In genomic region chr4:8874896-8875680, GRCh38 we compare ENCODE assay signal across 19 cellular contexts. TPM values are rescaled to one million over a fixed set of nuclear protein-coding genes. Genes with fewer than 3 reads are reported as not detected.
"Had no signal": no experiment of that assay in that cellular context is flagged by ENCODE, and none has a peak within 500 bp of the region (broad histone marks: within the 10 kb centered on the region; RNA-seq: fewer than 3 reads in every experiment).

No MANE protein-coding gene starts in this region.

- H3K4me3 Mint-ChIP-seq: activated CD8-positive, alpha-beta memory T cell treated with anti-CD3 and anti-CD28 coated beads, Interleukin-2, amount 10 ng/mL, durations not matched to agents 7 days and 5 days; mesothelial cell of epicardium; WTC11 had no signal

- H3K9me3 ChIP-seq: body of pancreas, gastroesophageal sphincter, stomach, thoracic aorta had no signal

- H3K27ac ChIP-seq: body of pancreas, coronary artery, gastroesophageal sphincter, stomach, thoracic aorta had no signal

- H3K9me3 Mint-ChIP-seq: mesothelial cell of epicardium, WTC11 had no signal

- ATAC-seq: activated CD8-positive, alpha-beta memory T cell treated with anti-CD3 and anti-CD28 coated beads, Interleukin-2, amount 10 ng/mL, durations not matched to agents 7 days and 5 days; body of pancreas; gastroesophageal sphincter; WTC11 had no signal

- H3K36me3 Mint-ChIP-seq: mesothelial cell of epicardium, WTC11 had no signal

- H3K36me3 ChIP-seq: gastroesophageal sphincter, stomach, thoracic aorta had no signal

- H3K4me3 ChIP-seq: body of pancreas, coronary artery, gastroesophageal sphincter, stomach, thoracic aorta had no signal

- DNase-seq: activated CD4-positive, alpha-beta T cell treated with anti-CD3 and anti-CD28 coated beads, Interleukin-2, amount 50 U/mL, for 1 hour; activated CD8-positive, alpha-beta memory T cell treated with anti-CD3 and anti-CD28 coated beads, Interleukin-2, amount 10 ng/mL, durations not matched to agents 7 days and 5 days; activated T-cell treated with anti-CD3 and anti-CD28 coated beads, Interleukin-2, amount 50 U/mL, for 48 hours; body of pancreas; central memory CD4-positive, alpha-beta T cell; effector CD8-positive, alpha-beta T cell; hippocampal formation; kidney glomerular epithelial cell; stimulated activated CD4-positive, alpha-beta T cell treated with anti-CD3 and anti-CD28 coated beads, Interleukin-15, amount 100 ng/mL, for 24 hours; stimulated activated CD4-positive, alpha-beta T cell treated with anti-CD3 and anti-CD28 coated beads, Interleukin-4, amount 100 ng/mL, for 24 hours; stomach had no signal

- H3K27ac Mint-ChIP-seq: activated CD8-positive, alpha-beta memory T cell treated with anti-CD3 and anti-CD28 coated beads, Interleukin-2, amount 10 ng/mL, durations not matched to agents 7 days and 5 days; mesothelial cell of epicardium; WTC11 had no signal

RNA-seq across cellular contexts. Expression of gene HMX1, which starts 3.4 kb away (rescaled TPM):
- total RNA-seq: activated CD8-positive, alpha-beta memory T cell treated with anti-CD3 and anti-CD28 coated beads, Interleukin-2, amount 10 ng/mL, durations not matched to agents 7 days and 5 days; body of pancreas; gastroesophageal sphincter; myocyte; skeletal muscle tissue had no signal
- polyA plus RNA-seq: stomach, urinary bladder had no signal
